ENCODE assay signal across 1 cellular context in the genomic region with DNA sequence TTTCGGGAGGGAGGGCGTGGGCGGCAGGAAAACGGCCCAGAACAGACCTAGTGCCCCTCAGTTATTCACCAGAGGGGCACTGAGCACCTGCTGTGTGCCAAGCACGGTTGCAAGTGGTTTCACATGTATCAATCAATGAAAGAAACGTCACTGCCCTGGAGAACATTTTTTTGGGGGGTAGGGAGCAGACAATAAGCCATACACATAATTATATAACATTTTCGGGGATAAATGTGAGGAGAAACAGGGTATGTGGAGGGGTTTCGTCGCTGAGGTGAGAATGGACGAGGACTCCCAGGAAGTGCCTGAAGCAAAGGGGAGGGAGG.
TF ChIP-seq lines count a peak whose summit lies in the region.

No MANE protein-coding gene starts in this region.

TF ChIP-seq in GM12878, 131 proteins besides CTCF, POLR2A, EP300 and RAD21 (continued from another document):
- peak; percentile 55; the same call in 1 of the 2 replicates for TF ChIP-seq MLLT1 (IDR thresholded peaks at IDR 0.05)
